In the genomic region with DNA sequence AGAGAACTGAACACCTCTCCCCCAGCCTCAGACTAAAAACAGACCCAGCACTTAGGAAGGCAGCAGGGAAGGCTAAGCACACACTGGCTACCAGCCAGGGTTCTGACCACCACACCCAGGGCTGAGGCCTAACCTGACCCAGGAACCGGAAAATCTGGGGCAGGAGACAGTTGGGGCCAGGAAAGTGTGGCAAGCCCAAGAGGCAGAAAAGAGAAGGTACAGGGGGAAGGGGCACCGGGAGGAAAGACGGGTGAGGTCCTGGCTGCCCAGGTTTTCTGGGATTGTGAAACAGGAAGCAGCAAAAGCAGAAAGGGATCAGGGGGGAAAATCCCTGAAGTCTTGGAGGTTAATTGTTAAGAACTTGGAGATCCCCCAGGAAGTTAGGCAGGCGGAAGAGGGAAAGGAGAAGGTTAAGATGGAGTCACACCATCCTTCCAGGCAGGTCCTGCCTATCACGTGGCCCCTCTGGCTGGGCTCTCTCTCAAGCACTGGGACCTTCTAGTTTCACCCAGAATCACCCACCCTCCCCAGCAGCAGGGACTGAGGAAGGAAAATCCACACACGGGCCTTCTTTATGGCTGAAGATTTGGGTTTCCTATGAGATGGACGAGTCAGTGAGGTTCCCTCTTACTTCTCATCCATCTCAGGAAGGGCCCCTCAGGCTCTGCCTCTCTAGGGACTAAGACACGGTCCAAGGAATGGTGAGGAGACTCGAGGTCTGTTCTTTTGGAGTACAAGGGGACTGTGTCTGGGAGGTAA, we compare ENCODE assay signal across 7 cellular contexts. TPM values are rescaled to one million over a fixed set of nuclear protein-coding genes. Genes with fewer than 3 reads are reported as not detected.
DNase-seq lines count a peak whose midpoint lies in the region; ATAC-seq and TF ChIP-seq lines count a peak whose summit lies in the region.

No MANE protein-coding gene starts in this region.

- no peaks in the 10 kb centered on the region for H3K27me3 ChIP-seq in brain microvascular endothelial cell (replicated peaks)

- DNase-seq in NOMO-1 (lab: John Stamatoyannopoulos, UW; ENCODE audit: unreplicated experiment in 2 of 2) (peak; percentile 28 to 47), brain microvascular endothelial cell (no peak), left colon (peak; percentile 76 to 81), superior temporal gyrus (ENCODE audit: extremely low spot score) (peak; percentile 33), NCI-H2171 treated with DMSO at 0.1 percent for 48 hours (lab: John Stamatoyannopoulos, UW) (no peak)
- DNase-seq in effector CD4-positive, alpha-beta T cell = no peak

- H3K27ac ChIP-seq in brain microvascular endothelial cell = peak overlapping the region; percentile 99

- TF ChIP-seq POLR2A in GM18505 (IDR thresholded peaks at IDR 0.05; ENCODE audit: borderline replicate concordance, extremely low read depth, insufficient read depth, insufficient read length) = peak; percentile 45

- H3K36me3 ChIP-seq in brain microvascular endothelial cell (replicated peaks) = no peaks in the 10 kb centered on the region

- peak overlapping the region; percentile 96 for H3K4me3 ChIP-seq in brain microvascular endothelial cell (ENCODE audit: low read depth, low read length)

- TF ChIP-seq CTCF in brain microvascular endothelial cell (IDR thresholded peaks at IDR 0.05; ENCODE audit: low read depth, low read length, missing control alignments) = no peak

- no peak for ATAC-seq in GM18505 (IDR thresholded peaks at IDR 0.05; ENCODE audit: unreplicated experiment)
- ATAC-seq in left colon = peak; percentile 44

- in situ Hi-C loops in brain microvascular endothelial cell (cut with HindIII; ENCODE audit: low pct_ligation_motif_present, low sequenced_read_pairs) = no loop called here

- intact Hi-C loops in left colon (cut with DNase I, micrococcal nuclease) = no loop called here

RNA-seq across cellular contexts. Expression of a gene that starts 2.6 kb away (rescaled TPM):
- 100 to 1,000 TPM; 198 to 243 TPM for total RNA-seq in left colon

RNA-seq across cellular contexts. Expression of a gene that starts 8.0 kb away (rescaled TPM):
- 10 to 100 TPM; 37.7 to 60.2 TPM for total RNA-seq in left colon

RNA-seq across cellular contexts. Expression of a gene that starts 18.5 kb away (rescaled TPM):
- 10 to 100 TPM; 51.2 to 59.6 TPM for total RNA-seq in left colon

RNA-seq across cellular contexts. Expression of a gene that starts 20.3 kb away (rescaled TPM):
- 10 to 100 TPM; 24.2 to 28.3 TPM for total RNA-seq in left colon

RNA-seq across cellular contexts. Expression of a gene that starts 20.6 kb away (rescaled TPM):
- 10 to 100 TPM; 40.6 to 47.9 TPM for total RNA-seq in left colon

Comparison
In these comparisons a context has a peak if more than half of its experiments do, and no peak if none do; other contexts are left out.
1. DNase-seq: peak in NOMO-1 (2 of 2), left colon (2 of 2) and superior temporal gyrus (single experiment); none in brain microvascular endothelial cell (single experiment), NCI-H2171 treated with DMSO at 0.1 percent for 48 hours (single experiment) and effector CD4-positive, alpha-beta T cell (single experiment).